In the genomic region with DNA sequence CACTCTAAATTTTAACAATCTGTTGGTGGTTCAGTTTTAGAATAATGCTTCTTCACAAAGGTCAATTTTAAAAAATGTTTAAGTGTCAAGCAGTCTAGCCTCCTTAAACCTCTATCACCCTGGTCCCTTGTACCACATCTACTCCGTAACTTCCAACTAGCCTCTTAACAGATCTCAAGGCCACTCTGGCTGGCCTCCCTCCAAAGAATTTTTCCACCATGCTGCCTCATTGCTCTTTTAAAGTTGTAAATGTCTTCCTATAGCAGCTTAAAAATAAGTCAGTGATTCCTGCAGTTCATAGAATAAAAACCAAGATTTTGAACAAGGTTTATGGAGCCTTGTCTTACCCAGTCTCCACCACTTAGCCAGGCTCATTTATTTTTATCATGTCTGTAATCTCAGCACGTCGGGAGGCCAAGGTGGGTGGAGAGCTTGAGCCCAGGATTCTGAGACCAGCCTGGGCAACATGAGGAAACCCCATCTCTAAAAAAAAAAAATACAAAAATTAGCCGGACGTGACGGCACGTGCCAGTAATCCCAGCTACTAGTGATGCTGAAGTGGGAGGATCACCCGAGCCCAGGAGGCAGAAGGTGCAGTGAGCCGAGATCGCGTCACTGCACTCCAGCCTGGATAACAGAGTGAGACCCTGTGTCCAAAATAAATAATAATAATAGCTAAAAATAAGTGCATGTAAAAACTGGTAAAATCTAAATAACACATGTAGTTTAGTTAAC, we compare ENCODE assay signal across 10 cellular contexts.
"Had no signal": no experiment of that assay in that cellular context is flagged by ENCODE, and none has a peak within 500 bp of the region (broad histone marks: within the 10 kb centered on the region; RNA-seq: fewer than 3 reads in every experiment).

No MANE protein-coding gene starts in this region.

- H3K36me3 ChIP-seq: upper lobe of left lung had no signal

- H3K4me3 ChIP-seq: upper lobe of left lung had no signal

- DNase-seq: activated CD4-positive, alpha-beta memory T cell treated with anti-CD3 and anti-CD28 coated beads, Interleukin-2, amount 10 ng/mL, durations not matched to agents 7 days and 5 days; activated CD4-positive, alpha-beta T cell treated with anti-CD3 and anti-CD28 coated beads for 48 hours; activated CD8-positive, alpha-beta memory T cell treated with anti-CD3 and anti-CD28 coated beads, Interleukin-2, amount 10 ng/mL, durations not matched to agents 7 days and 5 days; foreskin melanocyte; glutamatergic neuron; hippocampal formation; left colon; stimulated activated CD4-positive, alpha-beta T cell treated with anti-CD3 and anti-CD28 coated beads, Interleukin-15, amount 100 ng/mL, for 24 hours; stimulated activated CD4-positive, alpha-beta T cell treated with anti-CD3 and anti-CD28 coated beads, Interleukin-2, amount 100 ng/mL, for 48 hours; upper lobe of left lung had no signal

- H3K27ac ChIP-seq: upper lobe of left lung had no signal

- H3K27me3 ChIP-seq: upper lobe of left lung had no signal

- H3K9me3 ChIP-seq: upper lobe of left lung had no signal

- H3K4me1 ChIP-seq: upper lobe of left lung had no signal
